8 cellular contexts compared by ENCODE assay signal in the genomic region with DNA sequence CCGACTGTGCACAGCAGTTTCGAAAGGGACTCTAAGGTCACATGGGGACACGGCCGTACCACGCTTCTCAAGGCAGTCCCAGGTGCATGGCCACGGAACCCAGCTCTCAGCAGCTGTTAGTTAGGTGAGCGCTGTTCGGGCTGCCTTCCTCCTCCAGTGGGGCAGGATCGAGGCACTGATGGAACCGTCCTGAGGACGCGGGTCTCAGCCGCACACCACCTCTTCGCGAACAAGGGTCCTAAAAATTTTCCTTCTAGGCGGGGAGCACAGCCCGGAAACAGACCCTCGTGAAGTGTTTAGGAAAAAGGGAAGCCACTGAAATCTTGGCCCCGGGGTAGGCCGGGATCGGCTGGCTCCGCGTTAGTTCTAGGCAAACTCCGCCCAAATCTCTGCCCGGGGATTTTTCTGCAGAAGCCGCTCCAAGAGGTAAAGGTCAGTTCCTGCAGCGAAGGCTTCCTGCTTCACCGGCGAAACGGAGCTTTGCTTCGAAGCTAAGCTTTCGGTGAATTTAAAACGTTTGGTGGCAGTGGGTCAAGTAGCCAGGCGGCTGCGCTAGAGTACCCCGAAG. TPM values are rescaled to one million over a fixed set of nuclear protein-coding genes. Genes with fewer than 3 reads are reported as not detected.
DNase-seq lines count a peak whose midpoint lies in the region; ATAC-seq, FAIRE-seq and TF ChIP-seq lines count a peak whose summit lies in the region.

No MANE protein-coding gene starts in this region.

- H3K9me3 ChIP-seq in effector memory CD4-positive, alpha-beta T cell (ENCODE audit: control insufficient read depth, low read length) = no peaks in the 10 kb centered on the region
- no peaks in the 10 kb centered on the region for H3K9me3 ChIP-seq in mucosa of stomach (ENCODE audit: control insufficient read depth, low read length)

- H3K4me3 ChIP-seq in effector memory CD4-positive, alpha-beta T cell (ENCODE audit: insufficient read depth, low read depth, low read length, poor library complexity, severe bottlenecking) = peak overlapping the region; percentile 56
- peak overlapping the region; percentile 23 for H3K4me3 ChIP-seq in mucosa of stomach (ENCODE audit: low read length)

- peaks cover 26% of the 10 kb centered on the region for H3K4me1 ChIP-seq in effector memory CD4-positive, alpha-beta T cell (ENCODE audit: control insufficient read depth, insufficient read depth, low read length, poor library complexity, severe bottlenecking)
- H3K4me1 ChIP-seq in mucosa of stomach (ENCODE audit: control insufficient read depth, insufficient read depth, low read length) = peaks cover 20% of the 10 kb centered on the region

- no peak for TF ChIP-seq POLR2A in GM12892 (IDR thresholded peaks at IDR 0.05; ENCODE audit: low read depth, low read length)

- H3K36me3 ChIP-seq in effector memory CD4-positive, alpha-beta T cell (ENCODE audit: control insufficient read depth, insufficient read depth, low read length) = no peaks in the 10 kb centered on the region
- H3K36me3 ChIP-seq in mucosa of stomach (ENCODE audit: control insufficient read depth, insufficient read depth, low read length) = no peaks in the 10 kb centered on the region

- FAIRE-seq in GM12892 (lab: Jason Lieb, UNC) = peak; percentile 70
- no peak for FAIRE-seq in RCC 7860 (lab: Jason Lieb, UNC)
- no peak for FAIRE-seq in D721Med (lab: Jason Lieb, UNC)

- no peak for ATAC-seq in HG03095 (IDR thresholded peaks at IDR 0.05; ENCODE audit: unreplicated experiment)
- ATAC-seq in HG02642 (IDR thresholded peaks at IDR 0.05; ENCODE audit: poor library complexity, unreplicated experiment) = no peak
- no peak for ATAC-seq in GM19397 (IDR thresholded peaks at IDR 0.05; ENCODE audit: unreplicated experiment)

- TF ChIP-seq CTCF in D721Med (IDR thresholded peaks at IDR 0.05; ENCODE audit: insufficient read depth, missing control alignments) = no peak

- peak overlapping the region; percentile 40 for H3K9ac ChIP-seq in mucosa of stomach (ENCODE audit: low read length)

- no peak overlapping the region for H3K27ac ChIP-seq in effector memory CD4-positive, alpha-beta T cell (ENCODE audit: insufficient read depth, low read length, poor library complexity, severe bottlenecking)

- DNase-seq in GM12892 (ENCODE audit: insufficient read length) = no peak
- DNase-seq in RCC 7860 (ENCODE audit: low spot score) = peak; percentile 7
- DNase-seq in effector memory CD4-positive, alpha-beta T cell = no peak
- no peak for DNase-seq in D721Med (ENCODE audit: insufficient read length, low spot score)

- peaks cover 54% of the 10 kb centered on the region for H3K27me3 ChIP-seq in effector memory CD4-positive, alpha-beta T cell (replicated peaks; ENCODE audit: control insufficient read depth, insufficient read depth, low read length, poor library complexity, severe bottlenecking)
- peaks cover 33% of the 10 kb centered on the region for H3K27me3 ChIP-seq in mucosa of stomach (ENCODE audit: control insufficient read depth, insufficient read depth, low read length)

RNA-seq across cellular contexts. Expression of a gene that starts 0.8 kb away (rescaled TPM):
- 0.15 TPM for polyA plus RNA-seq in GM12892 (2012; ENCODE audit: missing spikeins)

RNA-seq across cellular contexts. Expression of a gene that starts 31.1 kb away (rescaled TPM):
- 0.06 TPM for polyA plus RNA-seq in GM12892 (2012; ENCODE audit: missing spikeins)

RNA-seq across cellular contexts. Expression of a gene that starts 40.1 kb away (rescaled TPM):
- polyA plus RNA-seq in GM12892 (2012; ENCODE audit: missing spikeins) = not detected
